ENCODE assay signal across 1 cellular context in the genomic region with DNA sequence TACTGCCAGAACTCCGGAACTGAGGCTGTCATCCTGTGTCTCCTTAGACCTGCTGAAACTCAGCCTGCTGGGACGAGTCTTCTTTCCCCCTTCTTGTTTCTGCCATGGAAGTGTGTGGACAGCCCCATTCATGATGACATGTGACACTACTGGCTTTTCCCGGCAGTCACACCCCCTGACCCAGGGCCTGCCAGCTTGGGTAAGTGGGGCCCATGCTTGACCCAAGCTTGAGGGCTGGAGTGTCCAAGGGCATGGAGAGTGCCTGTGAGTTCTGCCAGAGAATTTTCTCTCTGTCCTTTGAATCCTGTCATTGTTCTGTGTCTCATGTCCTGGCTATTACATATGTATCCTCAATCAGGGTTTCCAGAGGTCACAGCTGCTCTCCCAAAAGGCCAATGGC.
TF ChIP-seq lines count a peak whose summit lies in the region.

No MANE protein-coding gene starts in this region.

TF ChIP-seq in SK-N-SH treated with all-trans-retinoic acid at 6 μM for 48 hours, 23 proteins besides CTCF, POLR2A, EP300 and RAD21 (continued from another document):
- TF ChIP-seq PATZ1 (CRISPR knock-in tag; IDR thresholded peaks at IDR 0.05; ENCODE audit: borderline replicate concordance) (no peak), ESRRG (CRISPR knock-in tag; IDR thresholded peaks at IDR 0.05) (no peak), CSDC2 (CRISPR knock-in tag; IDR thresholded peaks at IDR 0.05) (no peak), SNAI2 (CRISPR knock-in tag; IDR thresholded peaks at IDR 0.05) (no peak), ZFP3 (CRISPR knock-in tag; IDR thresholded peaks at IDR 0.05) (no peak), GLIS3 (CRISPR knock-in tag; IDR thresholded peaks at IDR 0.05) (no peak), ZFP30 (CRISPR knock-in tag; IDR thresholded peaks at IDR 0.05) (no peak), ARNTL (CRISPR knock-in tag; IDR thresholded peaks at IDR 0.05; ENCODE audit: borderline replicate concordance, low read depth) (no peak), ZNF70 (CRISPR knock-in tag; IDR thresholded peaks at IDR 0.05) (no peak)
